8 cellular contexts compared by ENCODE assay signal in the genomic region with DNA sequence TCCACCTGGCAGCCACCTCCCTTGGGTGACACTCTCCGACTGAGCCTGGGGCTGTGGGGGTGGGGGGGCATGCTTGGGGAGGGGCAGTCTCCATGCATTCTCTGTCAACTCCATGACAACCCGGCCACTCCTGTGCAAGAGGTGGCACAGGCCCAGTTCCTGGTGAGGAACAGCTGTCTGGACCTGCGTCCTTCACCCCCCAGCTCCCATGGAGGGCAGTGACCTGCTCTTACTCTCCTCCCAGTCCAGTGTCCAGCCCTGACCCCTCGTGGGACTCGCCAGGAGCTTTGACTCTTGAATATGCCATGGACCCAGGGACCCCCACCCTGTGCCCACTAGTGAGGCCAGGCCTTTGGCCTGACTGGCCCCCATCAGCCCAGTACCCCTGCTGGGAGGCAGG. TPM values are rescaled to one million over a fixed set of nuclear protein-coding genes. Genes with fewer than 3 reads are reported as not detected.
"Had no signal": no experiment of that assay in that cellular context is flagged by ENCODE, and none has a peak within 500 bp of the region (broad histone marks: within the 10 kb centered on the region; RNA-seq: fewer than 3 reads in every experiment).

No MANE protein-coding gene starts in this region.

RNA-seq across cellular contexts. Expression of a gene that starts 35.5 kb away (rescaled TPM):
- total RNA-seq: osteoblast had no signal
- polyA plus RNA-seq: neural cell, ovary, psoas muscle, right cardiac atrium, spleen, thymus, urinary bladder had no signal

RNA-seq across cellular contexts. Expression of a gene that starts 38.0 kb away (rescaled TPM):
- total RNA-seq: osteoblast had no signal
- polyA plus RNA-seq: neural cell, ovary, psoas muscle, right cardiac atrium, spleen, thymus, urinary bladder had no signal
